ENCODE assay signal across 18 cellular contexts in genomic region chr14:102279282-102279681, GRCh38. TPM values are rescaled to one million over a fixed set of nuclear protein-coding genes. Genes with fewer than 3 reads are reported as not detected.
DNase-seq lines count a peak whose midpoint lies in the region; ATAC-seq and TF ChIP-seq lines count a peak whose summit lies in the region.
"Had no signal": no experiment of that assay in that cellular context is flagged by ENCODE, and none has a peak within 500 bp of the region (broad histone marks: within the 10 kb centered on the region; RNA-seq: fewer than 3 reads in every experiment).

No MANE protein-coding gene starts in this region.

- H3K27ac ChIP-seq in 22Rv1 (peak overlapping the region; percentile 51), colonic mucosa (peak overlapping the region; percentile 1), mesodermal cell (ENCODE audit: low read depth, low read length, severe bottlenecking) (peak overlapping the region; percentile 50)
- H3K27ac ChIP-seq: C4-2B, parathyroid adenoma had no signal

- ATAC-seq in GM21423 (IDR thresholded peaks at IDR 0.05; ENCODE audit: unreplicated experiment) (no peak), sciatic nerve (no peak)
- ATAC-seq: naive thymus-derived CD4-positive, alpha-beta T cell had no signal

- H3K9ac ChIP-seq in colonic mucosa (ENCODE audit: low read depth in 2 of 2, low read length in 2 of 2) = no peak overlapping the region
- H3K9ac ChIP-seq: parathyroid adenoma had no signal

- H3K9me3 ChIP-seq in colonic mucosa (no peaks in the 10 kb centered on the region), mesodermal cell (ENCODE audit: control insufficient read depth, low read length) (no peaks in the 10 kb centered on the region)
- H3K9me3 ChIP-seq: sigmoid colon, transverse colon had no signal

- TF ChIP-seq CTCF in 22Rv1 (IDR thresholded peaks at IDR 0.05) (no peak), NB4 (IDR thresholded peaks at IDR 0.05; ENCODE audit: low read depth, low read length) (no peak), colonic mucosa (IDR thresholded peaks at IDR 0.05) (no peak)

- H3K4me1 ChIP-seq in colonic mucosa (no peaks in the 10 kb centered on the region), mesodermal cell (ENCODE audit: control insufficient read depth, insufficient read depth, low read length, poor library complexity, severe bottlenecking) (peaks cover 25% of the 10 kb centered on the region)
- H3K4me1 ChIP-seq: parathyroid adenoma had no signal

- WGBS in mesodermal cell (ENCODE audit: insufficient coverage in 2 of 2), 2 experiments = 93% methylated on average over 2 of the region's 3 CpGs; no CpG with 5 or more reads in 1 of the 2 experiments

- intact Hi-C loops in colonic mucosa (cut with DNase I) = no loop called here
- intact Hi-C loops in sciatic nerve (cut with DNase I) = no loop called here

- DNase-seq in NB4 (ENCODE audit: low read depth) (peak; percentile 40), colonic mucosa (no peak), NCI-H187 treated with DMSO at 0.1 percent for 48 hours (lab: John Stamatoyannopoulos, UW) (no peak), sciatic nerve (ENCODE audit: low spot score) (no peak), CD1c-positive myeloid dendritic cell (ENCODE audit: extremely low spot score) (no peak)
- DNase-seq: activated effector memory CD4-positive, alpha-beta T cell treated with Interleukin-2 at 50 U/mL for 16 hours; effector CD4-positive, alpha-beta T cell; naive thymus-derived CD4-positive, alpha-beta T cell; NCI-H187; NCI-H345; sigmoid colon; stimulated activated naive CD8-positive, alpha-beta T cell treated with anti-CD3 and anti-CD28 coated beads, Interleukin-15, Interleukin-2, amounts not matched to agents 100 U/mL and 50 U/mL, for 24 hours; transverse colon had no signal

- H3K36me3 ChIP-seq in colonic mucosa = no peaks in the 10 kb centered on the region
- no peaks in the 10 kb centered on the region for H3K36me3 ChIP-seq in mesodermal cell (ENCODE audit: control insufficient read depth, insufficient read depth, low read length)
- H3K36me3 ChIP-seq: transverse colon had no signal

- H3K4me3 ChIP-seq in NB4 (ENCODE audit: low read depth, low read length) (peak overlapping the region; percentile 39), colonic mucosa (no peak overlapping the region), mesodermal cell (ENCODE audit: extremely low read depth, insufficient read depth, low read length, poor library complexity, severe bottlenecking) (no peak overlapping the region)
- H3K4me3 ChIP-seq: sigmoid colon, transverse colon had no signal

- TF ChIP-seq POLR2A in NB4 (IDR thresholded peaks at IDR 0.05; ENCODE audit: extremely low read depth, insufficient read length) = no peak

- H3K27me3 ChIP-seq in colonic mucosa = no peaks in the 10 kb centered on the region
- H3K27me3 ChIP-seq: sigmoid colon, transverse colon had no signal

RNA-seq across cellular contexts. Expression of gene MOK, which starts 25.7 kb away (rescaled TPM):
- total RNA-seq in colonic mucosa (1 to 10 TPM; 4.8 to 6.9 TPM), sciatic nerve (24.4 TPM)
- polyA plus RNA-seq in mesodermal cell (2013, experiment 1 of 2) = 6.1 TPM
- polyA plus RNA-seq in mesodermal cell (2013, experiment 2 of 2) = 4.9 TPM

RNA-seq across cellular contexts. Expression of gene ZNF839, which starts 40.3 kb away (rescaled TPM):
- total RNA-seq in colonic mucosa (10 to 100 TPM in 1 of 2 donors, 1 to 10 TPM in 1; 7.2 to 11.0 TPM), sciatic nerve (13.8 TPM)
- polyA plus RNA-seq in mesodermal cell (2013, experiment 1 of 2) = 10.9 TPM
- polyA plus RNA-seq in mesodermal cell (2013, experiment 2 of 2) = 8.5 TPM

Comparison
In these comparisons a context has a peak if more than half of its experiments do, and no peak if none do; other contexts are left out.
1. H3K27ac ChIP-seq: peak in every context shown above with its lines; median percentile 51 in 22Rv1; 50 in mesodermal cell; 1 in colonic mucosa.